In the genomic region with DNA sequence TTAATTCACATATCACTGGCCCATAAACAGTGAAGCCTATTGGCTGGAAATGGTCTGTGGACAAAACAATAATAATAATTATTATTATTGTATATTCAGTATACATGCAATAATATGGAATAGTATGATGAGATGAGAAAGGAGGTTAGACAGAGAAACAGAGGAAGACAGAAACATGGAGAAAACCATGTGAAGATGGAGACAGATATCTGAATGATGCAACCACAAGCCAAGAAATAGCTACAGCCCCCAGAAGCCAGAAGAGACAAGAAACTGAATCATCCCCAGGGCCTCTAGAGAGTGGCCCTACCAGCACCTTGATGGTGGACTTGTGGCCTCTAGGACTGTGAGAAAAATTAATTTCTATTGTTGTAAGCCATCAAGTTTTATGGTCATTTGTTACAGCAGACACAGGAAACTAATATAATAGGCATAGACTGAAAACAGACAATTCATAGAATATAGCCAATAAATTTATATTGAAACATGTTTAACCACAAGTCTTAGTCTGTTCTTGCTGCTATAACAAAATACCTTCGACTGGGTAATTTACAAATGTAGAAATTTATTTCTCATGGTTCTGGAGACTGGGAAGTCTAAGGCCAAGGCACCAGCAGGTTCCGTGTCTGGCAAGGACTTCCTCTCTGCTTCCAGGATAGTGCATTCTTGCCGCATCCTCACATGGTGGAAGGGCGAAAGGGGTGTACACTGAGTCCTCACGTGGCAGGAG, we compare ENCODE assay signal across 35 cellular contexts.
"Had no signal": no experiment of that assay in that cellular context is flagged by ENCODE, and none has a peak within 500 bp of the region (broad histone marks: within the 10 kb centered on the region; RNA-seq: fewer than 3 reads in every experiment).

No MANE protein-coding gene starts in this region.

- H3K9me3 ChIP-seq: MG63 had no signal

- DNase-seq: Karpas-422, Kasumi-1, MG63, MM.1S, MV-4-11, NCI-H1048, NCI-H1092, NCI-H1092 treated with DMSO at 0.1 percent for 48 hours, NCI-H1105, NCI-H1105 treated with DMSO at 0.1 percent for 48 hours, NCI-H1417, NCI-H1417 treated with DMSO at 0.1 percent for 48 hours, NCI-H1436, NCI-H1436 treated with DMSO at 0.1 percent for 48 hours, NCI-H146, NCI-H1694, NCI-H1694 treated with DMSO at 0.1 percent for 48 hours, NCI-H187, NCI-H187 treated with DMSO at 0.1 percent for 48 hours, NCI-H1930, NCI-H2029, NCI-H2029 treated with DMSO at 0.1 percent for 48 hours, NCI-H2081, NCI-H2081 treated with DMSO at 0.1 percent for 48 hours, NCI-H2107, NCI-H2171, NCI-H2171 treated with DMSO at 0.1 percent for 48 hours, NCI-H2227 treated with DMSO at 0.1 percent for 48 hours, NCI-H226, NCI-H345, NCI-H446, NCI-H446 treated with DMSO at 0.1 percent for 48 hours, NCI-H510A, NCI-H510A treated with DMSO at 0.1 percent for 48 hours, NCI-H524 had no signal

- H3K4me3 ChIP-seq: MG63 had no signal

- H3K36me3 ChIP-seq: MG63 had no signal
